In the genomic region with DNA sequence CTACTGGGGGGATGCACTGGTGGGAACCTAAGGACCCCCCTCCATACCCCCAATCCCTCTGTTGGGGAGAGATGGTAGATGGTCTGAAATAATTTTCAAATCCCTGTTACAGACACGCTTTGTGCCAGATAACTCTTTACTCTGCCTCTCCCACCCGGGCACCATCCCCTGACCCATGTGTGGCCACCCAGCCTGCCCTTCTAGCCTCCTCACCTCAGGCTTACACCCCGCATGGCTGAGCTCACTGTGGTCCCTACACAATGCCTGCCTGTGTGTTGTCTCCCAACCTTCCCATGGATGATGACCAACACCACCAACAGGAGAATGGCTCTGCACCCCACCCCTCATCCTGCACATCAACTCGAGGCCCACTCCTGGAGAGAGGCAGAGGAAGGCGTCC, we compare ENCODE assay signal across 1 cellular context.
TF ChIP-seq lines count a peak whose summit lies in the region.

No MANE protein-coding gene starts in this region.

TF ChIP-seq in HepG2, 621 proteins besides CTCF, POLR2A, EP300 and RAD21:
- TF ChIP-seq SALL1 (CRISPR knock-in tag; IDR thresholded peaks at IDR 0.05) (no peak), WIZ (CRISPR knock-in tag; IDR thresholded peaks at IDR 0.05) (no peak), ZBTB8A (CRISPR knock-in tag; IDR thresholded peaks at IDR 0.05; ENCODE audit: borderline replicate concordance, low read depth) (no peak), SETDB1 (CRISPR knock-in tag; IDR thresholded peaks at IDR 0.05; ENCODE audit: borderline replicate concordance) (no peak), RCOR2 (CRISPR knock-in tag; IDR thresholded peaks at IDR 0.05) (no peak), HDAC1 (CRISPR knock-in tag; IDR thresholded peaks at IDR 0.05) (no peak), PBX3 (CRISPR knock-in tag; IDR thresholded peaks at IDR 0.05; ENCODE audit: borderline replicate concordance) (no peak), HMG20A (CRISPR knock-in tag; IDR thresholded peaks at IDR 0.05; ENCODE audit: borderline replicate concordance) (no peak), ZNF501 (CRISPR knock-in tag; IDR thresholded peaks at IDR 0.05) (no peak)
- TF ChIP-seq, protein P1, sequence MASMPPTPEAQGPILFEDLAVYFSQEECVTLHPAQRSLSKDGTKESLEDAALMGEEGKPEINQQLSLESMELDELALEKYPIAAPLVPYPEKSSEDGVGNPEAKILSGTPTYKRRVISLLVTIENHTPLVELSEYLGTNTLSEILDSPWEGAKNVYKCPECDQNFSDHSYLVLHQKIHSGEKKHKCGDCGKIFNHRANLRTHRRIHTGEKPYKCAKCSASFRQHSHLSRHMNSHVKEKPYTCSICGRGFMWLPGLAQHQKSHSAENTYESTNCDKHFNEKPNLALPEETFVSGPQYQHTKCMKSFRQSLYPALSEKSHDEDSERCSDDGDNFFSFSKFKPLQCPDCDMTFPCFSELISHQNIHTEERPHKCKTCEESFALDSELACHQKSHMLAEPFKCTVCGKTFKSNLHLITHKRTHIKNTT (CRISPR knock-in tag; IDR thresholded peaks at IDR 0.05): no peak
